7 cellular contexts compared by ENCODE assay signal in genomic region chr17:6755731-6756184, GRCh38. TPM values are rescaled to one million over a fixed set of nuclear protein-coding genes. Genes with fewer than 3 reads are reported as not detected.
A peak's percentile ranks its signal among the peaks of the same experiment; 100 is the strongest.
DNase-seq lines count a peak whose midpoint lies in the region; ATAC-seq and TF ChIP-seq lines count a peak whose summit lies in the region.

Gene XAF1 (plus strand): TSS chr17:6756046. CDS start chr17:6756079, 33 bp downstream.

- TF ChIP-seq CTCF in GM23338 (conservative IDR thresholded peaks at IDR 0.05; ENCODE audit: low read depth in 2 of 2) (no peak), mammary epithelial cell (conservative IDR thresholded peaks at IDR 0.05 in 1 of 2, IDR thresholded peaks at IDR 0.05 in 1 of 2; ENCODE audit: extremely low read depth in 1 of 2, insufficient read depth in 1 of 2, low read depth in 1 of 2, low read length in 2 of 2) (no peak), lower leg skin (IDR thresholded peaks at IDR 0.05) (no peak)

- H3K4me2 ChIP-seq in GM23338 (no peak within 1 kb of the TSS), mammary epithelial cell (ENCODE audit: insufficient read depth, low read depth, low read length) (peak within 1 kb of the TSS; percentile 67)

- no peak within 1 kb of the TSS for H3K27ac Mint-ChIP-seq in GM23338
- H3K27ac Mint-ChIP-seq in T-helper 17 cell, result peak within 1 kb of the TSS; percentile 96

- H3K36me3 Mint-ChIP-seq in GM23338 (ENCODE audit: low read depth) (no peaks in the 10 kb centered on the region), T-helper 17 cell (ENCODE audit: low read depth) (peaks cover 12% of the 10 kb centered on the region)

- H3K27ac ChIP-seq in GM23338 (ENCODE audit: low read depth) (no peak within 1 kb of the TSS), mammary epithelial cell (ENCODE audit: insufficient read depth, low read depth, low read length) (no peak within 1 kb of the TSS)

- CTCF ChIA-PET in mammary epithelial cell (lab: Charles Lee; ENCODE audit: low non-redundant PET), result no interaction called here

- no peak for DNase-seq in GM23338 (ENCODE audit: low spot score)
- peak in 1 of 3 donors; percentile 13 for DNase-seq in T-helper 17 cell
- DNase-seq in mammary epithelial cell, result no peak
- DNase-seq in lower leg skin (ENCODE audit: low spot score in 2 of 2), result peak in 1 of 2 donors; percentile 35
- peak; percentile 41 to 45 for DNase-seq in stimulated activated CD8-positive, alpha-beta memory T cell treated with anti-CD3 and anti-CD28 coated beads, Interleukin-7, amount 100 ng/mL, for 1 hour (ENCODE audit: low read depth in 2 of 2)
- no peak for DNase-seq in NCI-H146 treated with DMSO at 0.1 percent for 48 hours (lab: John Stamatoyannopoulos, UW; ENCODE audit: unreplicated experiment)

- BruUV-seq in mammary epithelial cell (replicated peaks; lab: Mats Ljungman, UMichigan), result no TSS peak

- H3K9me2 ChIP-seq in GM23338 (ENCODE audit: insufficient read depth), result 0 out of 2 replicates have a peak, but pooled peaks cover 6% of the 10 kb centered on the region

- H2AFZ ChIP-seq in GM23338, result peak within 1 kb of the TSS; percentile 74
- peak within 1 kb of the TSS; percentile 93 for H2AFZ ChIP-seq in mammary epithelial cell (ENCODE audit: low read depth, low read length)

- H3K27me3 ChIP-seq in GM23338 (ENCODE audit: insufficient read depth), result no peaks in the 10 kb centered on the region
- no peaks in the 10 kb centered on the region for H3K27me3 ChIP-seq in mammary epithelial cell (ENCODE audit: insufficient read depth, low read length)

- no peaks in the 10 kb centered on the region for H3F3A ChIP-seq in GM23338 (replicated peaks; ENCODE audit: low read depth)

- H3K36me3 ChIP-seq in GM23338 (ENCODE audit: insufficient read depth) (no peaks in the 10 kb centered on the region), mammary epithelial cell (ENCODE audit: insufficient read depth, low read length) (no peaks in the 10 kb centered on the region)

- no peak; the same call in 2 of the 3 replicates for ATAC-seq in GM23338
- ATAC-seq in T-helper 17 cell, result peak; percentile 84
- no peak for ATAC-seq in HG02588 (IDR thresholded peaks at IDR 0.05; ENCODE audit: unreplicated experiment)

- 47% methylated on average over 11 of the region's 14 CpGs for WGBS in mammary epithelial cell (ENCODE audit: low coverage, missing lambda C conversion rate)
- WGBS in lower leg skin, 2 donors, result 7 to 8% methylated on average over 14 of the region's 14 CpGs

- dilution Hi-C loops in mammary epithelial cell (cut with HindIII; ENCODE audit: low sequenced_read_pairs), result loop anchor here (5.0 kb wide), 1 partner anchor 88 kb away; no protein-coding TSS in a partner anchor

- H3K4me3 ChIP-seq in GM23338, result no peak within 1 kb of the TSS
- peak within 1 kb of the TSS in 1 of 3 experiments; percentile 9 for H3K4me3 ChIP-seq in mammary epithelial cell (replicated peaks in 1 of 3; ENCODE audit: insufficient read depth in 1 of 3, low read depth in 2 of 3, low read length in 3 of 3)
- H3K4me3 ChIP-seq in lower leg skin (ENCODE audit: low read depth, poor library complexity, severe bottlenecking), result peak within 1 kb of the TSS; percentile 9

- H3K27me3 Mint-ChIP-seq in GM23338 (ENCODE audit: insufficient read depth, low read depth, poor library complexity), result peaks cover 15% of the 10 kb centered on the region
- no peaks in the 10 kb centered on the region for H3K27me3 Mint-ChIP-seq in T-helper 17 cell

- H3K9me3 ChIP-seq in T-helper 17 cell (ENCODE audit: control insufficient read depth, low read length, poor library complexity, severe bottlenecking), result no peaks in the 10 kb centered on the region
- H3K9me3 ChIP-seq in mammary epithelial cell (replicated peaks; ENCODE audit: insufficient read depth, low read length), result no peaks in the 10 kb centered on the region

- intact Hi-C loops in mammary epithelial cell (cut with micrococcal nuclease), result no loop called here
- intact Hi-C loops in lower leg skin (cut with DNase I; ENCODE audit: low total_unique reads), result no loop called here

- peaks cover 30% of the 10 kb centered on the region for H3K4me1 Mint-ChIP-seq in GM23338
- H3K4me1 Mint-ChIP-seq in T-helper 17 cell, result peaks cover 27% of the 10 kb centered on the region

- no peak for TF ChIP-seq POLR2A in lower leg skin (IDR thresholded peaks at IDR 0.05)

- no peak within 1 kb of the TSS for H3K9ac ChIP-seq in mammary epithelial cell (ENCODE audit: insufficient read depth, low read length)

- H3K79me2 ChIP-seq in GM23338 (replicated peaks; ENCODE audit: insufficient read depth) (no peaks in the 10 kb centered on the region), mammary epithelial cell (ENCODE audit: insufficient read depth, low read length) (no peaks in the 10 kb centered on the region)

- no peaks in the 10 kb centered on the region for H4K20me1 ChIP-seq in GM23338 (replicated peaks; ENCODE audit: insufficient read depth)
- no peaks in the 10 kb centered on the region for H4K20me1 ChIP-seq in mammary epithelial cell (ENCODE audit: insufficient read depth, low read length)

- in situ Hi-C loops in mammary epithelial cell (cut with MboI; ENCODE audit: low sequenced_read_pairs in 2 of 2), result no loop called here

- no peak within 1 kb of the TSS; the same call in 2 of the 3 replicates for H3K4me3 Mint-ChIP-seq in GM23338
- H3K4me3 Mint-ChIP-seq in T-helper 17 cell, result peak within 1 kb of the TSS; percentile 100

- H3K4me1 ChIP-seq in GM23338 (ENCODE audit: insufficient read depth), result peaks cover 22% of the 10 kb centered on the region
- peaks cover 24% of the 10 kb centered on the region for H3K4me1 ChIP-seq in mammary epithelial cell (ENCODE audit: insufficient read depth, low read length)

- no peaks in the 10 kb centered on the region for H3K9me3 Mint-ChIP-seq in GM23338

TF ChIP-seq in GM23338, 12 proteins besides CTCF, POLR2A, EP300 and RAD21:
- TF ChIP-seq STAT1 (IDR thresholded peaks at IDR 0.05; ENCODE audit: unreplicated experiment) (no peak), POLR2AphosphoS5 (IDR thresholded peaks at IDR 0.05; ENCODE audit: low read depth) (no peak), ZNF114 (CRISPR knock-in tag; IDR thresholded peaks at IDR 0.05) (no peak), JUNB (IDR thresholded peaks at IDR 0.05; ENCODE audit: unreplicated experiment) (no peak)
- TF ChIP-seq, protein P1, sequence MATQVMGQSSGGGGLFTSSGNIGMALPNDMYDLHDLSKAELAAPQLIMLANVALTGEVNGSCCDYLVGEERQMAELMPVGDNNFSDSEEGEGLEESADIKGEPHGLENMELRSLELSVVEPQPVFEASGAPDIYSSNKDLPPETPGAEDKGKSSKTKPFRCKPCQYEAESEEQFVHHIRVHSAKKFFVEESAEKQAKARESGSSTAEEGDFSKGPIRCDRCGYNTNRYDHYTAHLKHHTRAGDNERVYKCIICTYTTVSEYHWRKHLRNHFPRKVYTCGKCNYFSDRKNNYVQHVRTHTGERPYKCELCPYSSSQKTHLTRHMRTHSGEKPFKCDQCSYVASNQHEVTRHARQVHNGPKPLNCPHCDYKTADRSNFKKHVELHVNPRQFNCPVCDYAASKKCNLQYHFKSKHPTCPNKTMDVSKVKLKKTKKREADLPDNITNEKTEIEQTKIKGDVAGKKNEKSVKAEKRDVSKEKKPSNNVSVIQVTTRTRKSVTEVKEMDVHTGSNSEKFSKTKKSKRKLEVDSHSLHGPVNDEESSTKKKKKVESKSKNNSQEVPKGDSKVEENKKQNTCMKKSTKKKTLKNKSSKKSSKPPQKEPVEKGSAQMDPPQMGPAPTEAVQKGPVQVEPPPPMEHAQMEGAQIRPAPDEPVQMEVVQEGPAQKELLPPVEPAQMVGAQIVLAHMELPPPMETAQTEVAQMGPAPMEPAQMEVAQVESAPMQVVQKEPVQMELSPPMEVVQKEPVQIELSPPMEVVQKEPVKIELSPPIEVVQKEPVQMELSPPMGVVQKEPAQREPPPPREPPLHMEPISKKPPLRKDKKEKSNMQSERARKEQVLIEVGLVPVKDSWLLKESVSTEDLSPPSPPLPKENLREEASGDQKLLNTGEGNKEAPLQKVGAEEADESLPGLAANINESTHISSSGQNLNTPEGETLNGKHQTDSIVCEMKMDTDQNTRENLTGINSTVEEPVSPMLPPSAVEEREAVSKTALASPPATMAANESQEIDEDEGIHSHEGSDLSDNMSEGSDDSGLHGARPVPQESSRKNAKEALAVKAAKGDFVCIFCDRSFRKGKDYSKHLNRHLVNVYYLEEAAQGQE (IDR thresholded peaks at IDR 0.05; ENCODE audit: unreplicated experiment), result no peak

RNA-seq across cellular contexts. Expression of gene XAF1, which starts in this region (rescaled TPM):
- total RNA-seq in GM23338 (2014; rRNA removed; shearing (Covaris generic)), result not detected in 2 replicates
- polyA plus RNA-seq in GM23338 (2016; fragmentation: Nextera tagmentation; extraction: Ambion mirVana) (not detected in 2 replicates), mammary epithelial cell (0.14 TPM)
- total RNA-seq in T-helper 17 cell (10 to 100 TPM; 41.2 to 53.2 TPM), mammary epithelial cell (1 to 10 TPM in 1 of 2 donors, under 1 TPM in 1; 0.71 to 8.7 TPM), lower leg skin (10 to 100 TPM in 1 of 4 donors, 1 to 10 TPM in 3; 5.3 to 10.2 (median 6.6) TPM)
- polyA minus RNA-seq in mammary epithelial cell, result not detected

Comparison
In these comparisons a context has a peak if more than half of its experiments do, and no peak if none do; other contexts are left out.
1. DNase-seq: peak in stimulated activated CD8-positive, alpha-beta memory T cell treated with anti-CD3 and anti-CD28 coated beads, Interleukin-7, amount 100 ng/mL, for 1 hour (2 of 2); none in GM23338 (single experiment), mammary epithelial cell (single experiment) and NCI-H146 treated with DMSO at 0.1 percent for 48 hours (single experiment).